ENCODE assay signal across 22 cellular contexts in genomic region chr3:49745986-49746385, GRCh38. TPM values are rescaled to one million over a fixed set of nuclear protein-coding genes. Genes with fewer than 3 reads are reported as not detected.
A peak's percentile ranks its signal among the peaks of the same experiment; 100 is the strongest.
DNase-seq lines count a peak whose midpoint lies in the region; FAIRE-seq and TF ChIP-seq lines count a peak whose summit lies in the region.
"Had no signal": no experiment of that assay in that cellular context is flagged by ENCODE, and none has a peak within 500 bp of the region (broad histone marks: within the 10 kb centered on the region; RNA-seq: fewer than 3 reads in every experiment).

No MANE protein-coding gene starts in this region.

- H3K4me3 ChIP-seq in choroid plexus epithelial cell (ENCODE audit: low read depth, low read length) = no peak overlapping the region
- no peak overlapping the region for H3K4me3 ChIP-seq in keratinocyte (ENCODE audit: control insufficient read depth in 2 of 3, extremely low read depth in 1 of 3, insufficient read depth in 2 of 3, low read depth in 1 of 3, low read length in 3 of 3)
- H3K4me3 ChIP-seq: coronary artery, lower lobe of right lung, pancreas, PC-9, SK-N-MC had no signal

- no peak overlapping the region for H3K9ac ChIP-seq in keratinocyte (ENCODE audit: control insufficient read depth, extremely low read depth, insufficient read depth, low read length)

- peaks cover 7 to 15% of the 10 kb centered on the region in 2 experiments for H3K36me3 ChIP-seq in keratinocyte (ENCODE audit: control insufficient read depth in 2 of 2, extremely low read depth in 1 of 2, insufficient read depth in 2 of 2, low read length in 2 of 2)

- no peak overlapping the region for H3K27ac ChIP-seq in keratinocyte (ENCODE audit: control insufficient read depth, insufficient read depth, low read length)
- H3K27ac ChIP-seq: coronary artery, lower lobe of right lung, pancreas, PC-9, SK-N-MC had no signal

- H3K79me2 ChIP-seq in keratinocyte (ENCODE audit: control insufficient read depth, insufficient read depth, low read length) = peaks cover 20% of the 10 kb centered on the region

- dilution Hi-C loops in keratinocyte (cut with MboI; ENCODE audit: extremely low pct_ligation_motif_present, low sequenced_read_pairs) = loop anchor here (25.0 kb wide), 1 partner anchor 116 kb away; the partner anchor contains the start of genes CAMKV and TRAIP

- no peaks in the 10 kb centered on the region for H4K20me1 ChIP-seq in keratinocyte (ENCODE audit: control insufficient read depth, extremely low read depth, insufficient read depth, low read length)

- peaks cover 12% of the 10 kb centered on the region for H3K4me1 ChIP-seq in keratinocyte (ENCODE audit: control insufficient read depth, extremely low read depth, insufficient read depth, low read length)

- no peaks in the 10 kb centered on the region for H3K9me3 ChIP-seq in keratinocyte (ENCODE audit: control insufficient read depth, low read depth, low read length)
- H3K9me3 ChIP-seq: lower lobe of right lung, pancreas had no signal

- no peaks in the 10 kb centered on the region for H3K27me3 ChIP-seq in keratinocyte (ENCODE audit: control insufficient read depth, extremely low read depth, insufficient read depth, low read length)
- H3K27me3 ChIP-seq: pancreas had no signal

- FAIRE-seq in keratinocyte (lab: Jason Lieb, UNC) = peak; percentile 89
- FAIRE-seq: pancreas had no signal

- no peak overlapping the region for H2AFZ ChIP-seq in keratinocyte (ENCODE audit: control insufficient read depth, low read length)
- H2AFZ ChIP-seq: PC-9 had no signal

- no peaks in the 10 kb centered on the region for H3K9me1 ChIP-seq in keratinocyte (ENCODE audit: control insufficient read depth, extremely low read depth, insufficient read depth, low read length)

- H3K4me2 ChIP-seq in keratinocyte (ENCODE audit: control insufficient read depth, extremely low read depth, insufficient read depth, low read depth, low read length) = no peak overlapping the region
- H3K4me2 ChIP-seq: PC-9 had no signal

- TF ChIP-seq CTCF in choroid plexus epithelial cell (conservative IDR thresholded peaks at IDR 0.05; ENCODE audit: low read depth, low read length) = no peak
- no peak for TF ChIP-seq CTCF in keratinocyte (optimal IDR thresholded peaks at IDR 0.05 in 1 of 3, IDR thresholded peaks at IDR 0.05 in 1 of 3, conservative IDR thresholded peaks at IDR 0.05 in 1 of 3; ENCODE audit: extremely low read depth in 1 of 3, insufficient read depth in 2 of 3, low read length in 3 of 3)
- TF ChIP-seq CTCF in GM13976 (IDR thresholded peaks at IDR 0.05; ENCODE audit: borderline replicate concordance, control extremely low read depth, extremely low read depth, insufficient read depth, missing control alignments) = no peak

- DNase-seq in EL (peak; percentile 49), RPMI7951 (ENCODE audit: low read depth) (peak; percentile 63), choroid plexus epithelial cell (ENCODE audit: low read depth) (peak; percentile 52), keratinocyte (ENCODE audit: low read depth, low spot score) (no peak), NCI-H2227 treated with DMSO at 0.1 percent for 48 hours (lab: John Stamatoyannopoulos, UW) (no peak), GM13976 (ENCODE audit: low spot score) (no peak), ACHN (no peak)
- DNase-seq in activated CD4-positive, CD25-positive, alpha-beta regulatory T cell (lab: John Stamatoyannopoulos, UW) = no peak
- DNase-seq: activated CD4-positive, alpha-beta T cell treated with anti-CD3 and anti-CD28 coated beads for 4 hours; activated CD8-positive, alpha-beta memory T cell treated with anti-CD3 and anti-CD28 coated beads, Interleukin-2, amount 50 U/mL, for 4 hours; activated effector memory CD4-positive, alpha-beta T cell treated with anti-CD3 and anti-CD28 coated beads, Interleukin-2, amount 50 U/mL, for 16 hours; head of caudate nucleus; lower lobe of right lung; NCI-H1105; NCI-H2107; NCI-H774; pancreas; stimulated activated CD4-positive, alpha-beta T cell treated with anti-CD3 and anti-CD28 coated beads, Interleukin-2, amount 100 ng/mL, for 48 hours had no signal

- in situ Hi-C loops in GM13976 (cut with MboI; ENCODE audit: low sequenced_read_pairs, unreplicated experiment) (no loop called here), ACHN (cut with HindIII; ENCODE audit: low pct_ligation_motif_present, low pct_unique_long_range_greater_than_20kb, low sequenced_read_pairs) (no loop called here)

RNA-seq across cellular contexts. Expression of gene GMPPB, which starts 22.2 kb away (rescaled TPM):
- 28.5 and 49.1 TPM in 2 replicates for total RNA-seq in RPMI7951 (2014; rRNA removed; shearing (Covaris generic))
- polyA plus RNA-seq in keratinocyte = 17.1 to 22.2 TPM (median 17.4 TPM) in 3 replicates
- 4.7 TPM for polyA plus RNA-seq in keratinocyte (2011; ENCODE audit: low read depth)
- polyA plus RNA-seq in keratinocyte (2011; cell fraction: cytosol; rRNA removed) = 7.7 and 11.9 TPM in 2 replicates
- polyA plus RNA-seq in keratinocyte (2011; cell fraction: nucleus; rRNA removed) = 16.7 and 20.8 TPM in 2 replicates
- polyA plus RNA-seq in keratinocyte (2012; ENCODE audit: low replicate concordance) = 9.0 and 30.1 TPM in 2 replicates
- polyA minus RNA-seq in keratinocyte = 19.8 to 37.5 TPM (median 21.4 TPM) in 3 replicates
- polyA minus RNA-seq in keratinocyte (2011; cell fraction: cytosol; rRNA and poly(A)+ RNA removed) = 15.0 TPM
- 8.2 and 8.4 TPM in 2 replicates for polyA minus RNA-seq in keratinocyte (2011; cell fraction: nucleus; rRNA and poly(A)+ RNA removed)

RNA-seq across cellular contexts. Expression of gene AMIGO3, which starts 26.5 kb away (rescaled TPM):
- total RNA-seq in RPMI7951 (2014; rRNA removed; shearing (Covaris generic)) = 1.1 and 4.3 TPM in 2 replicates
- polyA plus RNA-seq in keratinocyte = 0.02 to 0.03 TPM in 2 of 3 replicates, not detected in the other
- not detected for polyA plus RNA-seq in keratinocyte (2011; ENCODE audit: low read depth)
- polyA plus RNA-seq in keratinocyte (2011; cell fraction: cytosol; rRNA removed) = not detected in 2 replicates
- polyA plus RNA-seq in keratinocyte (2011; cell fraction: nucleus; rRNA removed) = 0.17 TPM in 1 of 2 replicates, not detected in the other
- polyA plus RNA-seq in keratinocyte (2012; ENCODE audit: low replicate concordance) = 0.07 and 0.18 TPM in 2 replicates
- polyA minus RNA-seq in keratinocyte = not detected in 3 replicates
- not detected for polyA minus RNA-seq in keratinocyte (2011; cell fraction: cytosol; rRNA and poly(A)+ RNA removed)
- polyA minus RNA-seq in keratinocyte (2011; cell fraction: nucleus; rRNA and poly(A)+ RNA removed) = 0.31 TPM in 1 of 2 replicates, not detected in the other
- total RNA-seq: lower lobe of right lung, pancreas, ureter had no signal

RNA-seq across cellular contexts. Expression of gene IP6K1, which starts 40.4 kb away (rescaled TPM):
- total RNA-seq in RPMI7951 (2014; rRNA removed; shearing (Covaris generic)) = 26.4 and 32.5 TPM in 2 replicates
- 24.5 to 34.3 TPM (median 25.9 TPM) in 3 replicates for polyA plus RNA-seq in keratinocyte
- 40.6 TPM for polyA plus RNA-seq in keratinocyte (2011; ENCODE audit: low read depth)
- 25.1 and 32.3 TPM in 2 replicates for polyA plus RNA-seq in keratinocyte (2011; cell fraction: cytosol; rRNA removed)
- 34.0 and 37.0 TPM in 2 replicates for polyA plus RNA-seq in keratinocyte (2011; cell fraction: nucleus; rRNA removed)
- polyA plus RNA-seq in keratinocyte (2012; ENCODE audit: low replicate concordance) = 19.3 and 25.2 TPM in 2 replicates
- polyA minus RNA-seq in keratinocyte = 49.3 to 153 TPM (median 61.9 TPM) in 3 replicates
- polyA minus RNA-seq in keratinocyte (2011; cell fraction: cytosol; rRNA and poly(A)+ RNA removed) = 48.2 TPM
- polyA minus RNA-seq in keratinocyte (2011; cell fraction: nucleus; rRNA and poly(A)+ RNA removed) = 27.4 and 63.8 TPM in 2 replicates

RNA-seq across cellular contexts. Expression of gene CDHR4, which starts 53.7 kb away (rescaled TPM):
- total RNA-seq in RPMI7951 (2014; rRNA removed; shearing (Covaris generic)) = not detected in 2 replicates
- polyA plus RNA-seq in keratinocyte = 0.19 TPM in 1 of 3 replicates, not detected in the others
- polyA plus RNA-seq in keratinocyte (2011; ENCODE audit: low read depth) = 0.26 TPM
- not detected in 2 replicates for polyA plus RNA-seq in keratinocyte (2011; cell fraction: cytosol; rRNA removed)
- polyA plus RNA-seq in keratinocyte (2011; cell fraction: nucleus; rRNA removed) = 0.08 and 0.11 TPM in 2 replicates
- polyA plus RNA-seq in keratinocyte (2012; ENCODE audit: low replicate concordance) = not detected in 2 replicates
- polyA minus RNA-seq in keratinocyte = not detected in 3 replicates
- not detected for polyA minus RNA-seq in keratinocyte (2011; cell fraction: cytosol; rRNA and poly(A)+ RNA removed)
- not detected in 2 replicates for polyA minus RNA-seq in keratinocyte (2011; cell fraction: nucleus; rRNA and poly(A)+ RNA removed)
- total RNA-seq: pancreas had no signal
- polyA plus RNA-seq: pancreas had no signal

RNA-seq across cellular contexts. Expression of gene RNF123, which starts 56.6 kb away (rescaled TPM):
- total RNA-seq in RPMI7951 (2014; rRNA removed; shearing (Covaris generic)) = 11.0 and 17.4 TPM in 2 replicates
- polyA plus RNA-seq in keratinocyte = 18.1 to 34.4 TPM (median 20.4 TPM) in 3 replicates
- 6.2 TPM for polyA plus RNA-seq in keratinocyte (2011; ENCODE audit: low read depth)
- 17.8 and 23.9 TPM in 2 replicates for polyA plus RNA-seq in keratinocyte (2011; cell fraction: cytosol; rRNA removed)
- polyA plus RNA-seq in keratinocyte (2011; cell fraction: nucleus; rRNA removed) = 54.9 and 70.7 TPM in 2 replicates
- polyA plus RNA-seq in keratinocyte (2012; ENCODE audit: low replicate concordance) = 19.9 and 21.6 TPM in 2 replicates
- polyA minus RNA-seq in keratinocyte = 37.7 to 56.3 TPM (median 45.8 TPM) in 3 replicates
- polyA minus RNA-seq in keratinocyte (2011; cell fraction: cytosol; rRNA and poly(A)+ RNA removed) = 38.9 TPM
- 31.8 and 35.1 TPM in 2 replicates for polyA minus RNA-seq in keratinocyte (2011; cell fraction: nucleus; rRNA and poly(A)+ RNA removed)

Comparison
In these comparisons a context has a peak if more than half of its experiments do, and no peak if none do; other contexts are left out.
1. DNase-seq: peak in EL (single experiment), RPMI7951 (single experiment) and choroid plexus epithelial cell (single experiment); none in keratinocyte (single experiment), NCI-H2227 treated with DMSO at 0.1 percent for 48 hours (single experiment), activated CD4-positive, CD25-positive, alpha-beta regulatory T cell (0 of 4), GM13976 (single experiment) and ACHN (single experiment).